Comparison of ENCODE assay signal across 8 cellular contexts in genomic region chr5:138337685-138338410, GRCh38. TPM values are rescaled to one million over a fixed set of nuclear protein-coding genes. Genes with fewer than 3 reads are reported as not detected.
DNase-seq lines count a peak whose midpoint lies in the region; ATAC-seq and TF ChIP-seq lines count a peak whose summit lies in the region.

Gene FAM53C (plus strand): TSS chr5:138338266. CDS start chr5:138341336, 3,070 bp downstream.

- TF ChIP-seq POLR2A in Raji (IDR thresholded peaks at IDR 0.05; ENCODE audit: insufficient read depth, low read depth, low read length) = peak; percentile 100

- peaks cover 7% of the 10 kb centered on the region; the same call in 1 of the 2 replicates for H3K36me3 ChIP-seq in GM23248 (ENCODE audit: low read depth)

- H2AFZ ChIP-seq in GM23248 = peak within 1 kb of the TSS; percentile 90

- H3K9me3 Mint-ChIP-seq in nephron = no peaks in the 10 kb centered on the region

- H3K4me3 ChIP-seq in GM23248 = peak within 1 kb of the TSS; percentile 82

- no peaks in the 10 kb centered on the region for H4K20me1 ChIP-seq in GM23248 (ENCODE audit: insufficient read depth)

- no peaks in the 10 kb centered on the region for H3K27me3 Mint-ChIP-seq in nephron (ENCODE audit: low read depth)

- peak; percentile 92 for ATAC-seq in stimulated activated naive CD8-positive, alpha-beta T cell treated with anti-CD3 and anti-CD28 coated beads, Interleukin-15, Interleukin-2, amounts not matched to agents 100 U/mL and 50 U/mL, for 24 hours

- H3K4me1 Mint-ChIP-seq in nephron = peaks cover 34% of the 10 kb centered on the region

- H3K79me2 ChIP-seq in GM23248 (ENCODE audit: insufficient read depth) = peaks cover 47% of the 10 kb centered on the region

- no peaks in the 10 kb centered on the region for H3K27me3 ChIP-seq in GM23248 (replicated peaks; ENCODE audit: insufficient read depth)

- H3F3A ChIP-seq in GM23248 (ENCODE audit: insufficient read depth) = no peaks in the 10 kb centered on the region

- peak within 1 kb of the TSS; percentile 92 for H3K27ac ChIP-seq in GM23248

- H3K4me1 ChIP-seq in GM23248 (ENCODE audit: insufficient read depth) = peaks cover 16% of the 10 kb centered on the region

- WGBS in GM23248 (ENCODE audit: low coverage in 1 of 2, low lambda C conversion rate in 2 of 2, missing lambda C conversion rate in 2 of 2), 2 experiments = 0 to 1% methylated on average over 43 to 55 of the region's 56 CpGs

- peak within 1 kb of the TSS; percentile 89 to 95 (median 92) for H3K4me3 Mint-ChIP-seq in nephron

- no peak for TF ChIP-seq CTCF in nephron (IDR thresholded peaks at IDR 0.05; ENCODE audit: unreplicated experiment in 3 of 3)

- H3K9me3 ChIP-seq in GM23248 (ENCODE audit: low read depth) = no peaks in the 10 kb centered on the region

- in situ Hi-C loops in GM23248 (cut with MboI) = no loop called here

- H3K9ac ChIP-seq in GM23248 = peak within 1 kb of the TSS; percentile 95

- DNase-seq in Daoy (ENCODE audit: low read depth) (peak; percentile 94), GM23248 (peak; percentile 96), LHCN-M2 (ENCODE audit: low read depth) (peak; percentile 91), fibroblast of peridontal ligament (ENCODE audit: extremely low read depth) (peak; percentile 94)
- peak; percentile 87 for DNase-seq in activated T-helper 9 cell treated with anti-CD3 and anti-CD28 coated beads, Interleukin-2, amount 50 U/mL, for 16 hours (ENCODE audit: low read depth)
- peak; percentile 95 for DNase-seq in stimulated activated naive CD8-positive, alpha-beta T cell treated with anti-CD3 and anti-CD28 coated beads, Interleukin-15, Interleukin-2, amounts not matched to agents 100 U/mL and 50 U/mL, for 24 hours

- H3K36me3 Mint-ChIP-seq in nephron (ENCODE audit: low read depth) = peaks cover 19% of the 10 kb centered on the region

- peak within 1 kb of the TSS; percentile 99 to 100 (median 99) for H3K27ac Mint-ChIP-seq in nephron

- H3K9me2 ChIP-seq in GM23248 (ENCODE audit: insufficient read depth) = no peaks in the 10 kb centered on the region

- H3K4me2 ChIP-seq in GM23248 (ENCODE audit: unreplicated experiment) = peak within 1 kb of the TSS; percentile 99

RNA-seq across cellular contexts. Expression of gene FAM53C, which starts in this region (rescaled TPM):
- 19.5 and 24.1 TPM in 2 replicates for total RNA-seq in Daoy (2014; rRNA removed; shearing (Covaris generic))
- total RNA-seq in GM23248 (2014; rRNA removed; shearing (Covaris generic)) = 26.8 and 34.8 TPM in 2 replicates
- 25.5 and 26.7 TPM in 2 replicates for polyA plus RNA-seq in GM23248 (2016; fragmentation: Nextera tagmentation; extraction: Ambion mirVana)
- total RNA-seq in LHCN-M2 (2014; rRNA removed) = 27.2 and 29.7 TPM in 2 replicates
- polyA plus RNA-seq in LHCN-M2 (2012) = 21.3 TPM

Comparison
In these comparisons a context has a peak if more than half of its experiments do, and no peak if none do; other contexts are left out.
1. Peak in every context shown above with its lines: DNase-seq, ATAC-seq, H3K4me3 ChIP-seq and H3K27ac ChIP-seq.